Comparison of ENCODE assay signal across 1 cellular context in genomic region chr22:20436309-20437252, GRCh38.
TF ChIP-seq lines count a peak whose summit lies in the region.

No MANE protein-coding gene starts in this region.

TF ChIP-seq in HepG2, 621 proteins besides CTCF, POLR2A, EP300 and RAD21 (continues in another document):
- TF ChIP-seq AGO2 (optimal IDR thresholded peaks at IDR 0.05; ENCODE audit: low read depth, low read length) (no peak), NFE2L2 (IDR thresholded peaks at IDR 0.05; ENCODE audit: low read length) (no peak), ZNF484 (CRISPR knock-in tag; IDR thresholded peaks at IDR 0.05; ENCODE audit: borderline replicate concordance, low read depth) (no peak), GMEB1 (CRISPR knock-in tag; IDR thresholded peaks at IDR 0.05; ENCODE audit: borderline replicate concordance) (no peak), ZNF501 (CRISPR knock-in tag; IDR thresholded peaks at IDR 0.05) (no peak), CEBPB (IDR thresholded peaks at IDR 0.05; ENCODE audit: borderline replicate concordance, low read depth, low read length) (no peak), BCLAF1 (IDR thresholded peaks at IDR 0.05) (no peak), MTERF4 (CRISPR knock-in tag; IDR thresholded peaks at IDR 0.05) (0 out of 2 replicates have a peak, but pooled peaks have one; percentile 30), ZNF792 (CRISPR knock-in tag; IDR thresholded peaks at IDR 0.05) (no peak), HNF4G (IDR thresholded peaks at IDR 0.05; ENCODE audit: borderline replicate concordance, low read depth, low read length) (no peak), HNF4G (CRISPR knock-in tag; IDR thresholded peaks at IDR 0.05; ENCODE audit: borderline replicate concordance, low read depth) (no peak), ZNF646 (CRISPR knock-in tag; IDR thresholded peaks at IDR 0.05) (no peak), ZNF335 (CRISPR knock-in tag; IDR thresholded peaks at IDR 0.05) (no peak), ZEB1 (IDR thresholded peaks at IDR 0.05; ENCODE audit: insufficient replicate concordance, low read depth) (no peak), THAP11 (CRISPR knock-in tag; IDR thresholded peaks at IDR 0.05) (no peak), GLMP (CRISPR knock-in tag; IDR thresholded peaks at IDR 0.05; ENCODE audit: borderline replicate concordance) (no peak), NFRKB (IDR thresholded peaks at IDR 0.05) (no peak), PAF1 (CRISPR knock-in tag; IDR thresholded peaks at IDR 0.05) (no peak), TCF7L2 (IDR thresholded peaks at IDR 0.05; ENCODE audit: low read depth, low read length) (no peak), TEAD2 (CRISPR knock-in tag; IDR thresholded peaks at IDR 0.05) (no peak), SIN3A (IDR thresholded peaks at IDR 0.05; ENCODE audit: borderline replicate concordance, low read depth, low read length) (no peak), SMAD1 (CRISPR knock-in tag; IDR thresholded peaks at IDR 0.05; ENCODE audit: borderline replicate concordance, low read depth) (no peak), ZNF597 (CRISPR knock-in tag; IDR thresholded peaks at IDR 0.05) (no peak), MLXIP (CRISPR knock-in tag; IDR thresholded peaks at IDR 0.05; ENCODE audit: borderline replicate concordance) (no peak), THAP7 (CRISPR knock-in tag; IDR thresholded peaks at IDR 0.05) (no peak), ZNF33B (CRISPR knock-in tag; IDR thresholded peaks at IDR 0.05) (no peak), ZNF574 (CRISPR knock-in tag; IDR thresholded peaks at IDR 0.05) (0 out of 2 replicates have a peak, but pooled peaks have one; percentile 7), ZNF430 (CRISPR knock-in tag; IDR thresholded peaks at IDR 0.05) (0 out of 2 replicates have a peak, but pooled peaks have one; percentile 33), STAT6 (CRISPR knock-in tag; IDR thresholded peaks at IDR 0.05; ENCODE audit: borderline replicate concordance) (no peak), HCFC1 (IDR thresholded peaks at IDR 0.05; ENCODE audit: low read depth, low read length) (no peak)
